ENCODE assay signal across 18 cellular contexts in the genomic region with DNA sequence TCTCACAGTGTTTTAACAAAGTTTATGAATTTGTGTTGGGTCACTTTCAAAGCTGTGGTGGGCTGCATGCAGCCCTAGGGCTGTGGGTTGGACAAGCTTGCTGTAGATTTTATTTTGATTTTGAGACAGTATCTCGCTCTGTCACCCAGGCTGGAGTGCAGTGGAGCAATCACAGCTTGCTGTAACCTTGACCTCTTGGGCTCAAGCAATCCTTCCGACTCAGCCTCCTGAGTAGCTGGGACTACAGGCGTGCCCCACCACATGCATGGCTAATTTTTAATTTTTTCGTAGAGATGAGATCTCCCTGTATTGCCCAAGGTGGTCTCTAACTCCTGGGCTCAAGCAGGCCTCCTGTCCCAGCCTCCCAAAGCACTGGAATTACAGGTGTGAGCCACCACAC. TPM values are rescaled to one million over a fixed set of nuclear protein-coding genes. Genes with fewer than 3 reads are reported as not detected.
DNase-seq lines count a peak whose midpoint lies in the region; ATAC-seq and TF ChIP-seq lines count a peak whose summit lies in the region.
"Had no signal": no experiment of that assay in that cellular context is flagged by ENCODE, and none has a peak within 500 bp of the region (broad histone marks: within the 10 kb centered on the region; RNA-seq: fewer than 3 reads in every experiment).

No MANE protein-coding gene starts in this region.

- no peak overlapping the region for H3K4me3 Mint-ChIP-seq in activated CD8-positive, alpha-beta T cell treated with anti-CD3 and anti-CD28 coated beads for 36 hours
- H3K4me3 Mint-ChIP-seq in activated CD8-positive, alpha-beta T cell treated with anti-CD3 and anti-CD28 coated beads, Interleukin-2, amount 10 ng/mL, durations not matched to agents 7 days and 5 days: no peak overlapping the region
- no peak overlapping the region for H3K4me3 Mint-ChIP-seq in CD8-positive, alpha-beta T cell
- no peak overlapping the region for H3K4me3 Mint-ChIP-seq in nephron progenitor cell
- no peak overlapping the region for H3K4me3 Mint-ChIP-seq in activated CD4-positive, alpha-beta memory T cell treated with anti-CD3 and anti-CD28 coated beads for 36 hours
- H3K4me3 Mint-ChIP-seq: type B pancreatic cell had no signal

- H3K27ac ChIP-seq in CD8-positive, alpha-beta T cell (ENCODE audit: low read depth, low read length): no peak overlapping the region
- H3K27ac ChIP-seq in RWPE2 (ENCODE audit: poor library complexity, severe bottlenecking): peak overlapping the region; percentile 7
- H3K27ac ChIP-seq: sigmoid colon, SJSA1 had no signal

- no peaks in the 10 kb centered on the region for H3K27me3 Mint-ChIP-seq in activated CD8-positive, alpha-beta T cell treated with anti-CD3 and anti-CD28 coated beads for 36 hours
- no peaks in the 10 kb centered on the region for H3K27me3 Mint-ChIP-seq in activated CD8-positive, alpha-beta T cell treated with anti-CD3 and anti-CD28 coated beads, Interleukin-2, amount 10 ng/mL, durations not matched to agents 7 days and 5 days (ENCODE audit: low read depth)
- H3K27me3 Mint-ChIP-seq in CD8-positive, alpha-beta T cell (ENCODE audit: low read depth): no peaks in the 10 kb centered on the region
- peaks cover 3% of the 10 kb centered on the region for H3K27me3 Mint-ChIP-seq in nephron progenitor cell (ENCODE audit: low read depth, poor library complexity)
- H3K27me3 Mint-ChIP-seq in activated CD4-positive, alpha-beta memory T cell treated with anti-CD3 and anti-CD28 coated beads for 36 hours: no peaks in the 10 kb centered on the region
- H3K27me3 Mint-ChIP-seq: type B pancreatic cell had no signal

- TF ChIP-seq CTCF in activated CD8-positive, alpha-beta T cell treated with anti-CD3 and anti-CD28 coated beads for 36 hours (IDR thresholded peaks at IDR 0.05): no peak
- TF ChIP-seq CTCF in CD8-positive, alpha-beta T cell (IDR thresholded peaks at IDR 0.05): no peak
- TF ChIP-seq CTCF in RWPE2 (IDR thresholded peaks at IDR 0.05; ENCODE audit: poor library complexity, severe bottlenecking) (no peak), nephron progenitor cell (IDR thresholded peaks at IDR 0.05) (no peak)

- POLR2A ChIA-PET in activated CD8-positive, alpha-beta T cell treated with anti-CD3 and anti-CD28 coated beads for 36 hours (lab: Charles Lee): interaction anchor here (1.4 kb wide), 1 partner anchor 53 kb away, joined by 4 read pairs; no protein-coding TSS in a partner anchor
- POLR2A ChIA-PET in activated CD8-positive, alpha-beta T cell treated with anti-CD3 and anti-CD28 coated beads, Interleukin-2, amount 10 ng/mL, durations not matched to agents 7 days and 5 days (lab: Charles Lee): interaction anchor here (0.6 to 2.1 kb wide), 3 partner anchors 11 to 56 kb away, joined by 3 to 11 read pairs (median 4); partner anchors contain the start of gene EIF5
- POLR2A ChIA-PET in CD8-positive, alpha-beta T cell (lab: Charles Lee): interaction anchor here (0.6 to 1.5 kb wide), 8 partner anchors 9 to 108 kb away, joined by 3 to 7 read pairs (median 4); partner anchors contain the start of gene EIF5
- POLR2A ChIA-PET in activated CD4-positive, alpha-beta memory T cell treated with anti-CD3 and anti-CD28 coated beads for 36 hours (lab: Charles Lee): interaction anchor here (0.5 to 1.3 kb wide), 2 partner anchors 55 to 57 kb away, joined by 3 to 4 read pairs; no protein-coding TSS in a partner anchor

- no peaks in the 10 kb centered on the region for H3K9me3 Mint-ChIP-seq in activated CD8-positive, alpha-beta T cell treated with anti-CD3 and anti-CD28 coated beads for 36 hours
- H3K9me3 Mint-ChIP-seq in activated CD8-positive, alpha-beta T cell treated with anti-CD3 and anti-CD28 coated beads, Interleukin-2, amount 10 ng/mL, durations not matched to agents 7 days and 5 days (ENCODE audit: insufficient read depth): no peaks in the 10 kb centered on the region
- no peaks in the 10 kb centered on the region for H3K9me3 Mint-ChIP-seq in CD8-positive, alpha-beta T cell
- peaks cover 3% of the 10 kb centered on the region for H3K9me3 Mint-ChIP-seq in nephron progenitor cell
- no peaks in the 10 kb centered on the region for H3K9me3 Mint-ChIP-seq in activated CD4-positive, alpha-beta memory T cell treated with anti-CD3 and anti-CD28 coated beads for 36 hours
- H3K9me3 Mint-ChIP-seq: activated naive CD4-positive, alpha-beta T cell treated with anti-CD3 and anti-CD28 coated beads, Interleukin-2, amount 50 U/mL, for 72 hours; activated T-helper 2 cell treated with anti-CD3 and anti-CD28 coated beads, Interferon-gamma antibody, Interleukin-2, Interleukin-4, amounts not matched to agents 10 μg/mL and 5 μg/mL and 100 μg/mL, durations not matched to agents 14 hours and 24 hours and 36 hours; type B pancreatic cell had no signal

- H3K36me3 ChIP-seq in CD8-positive, alpha-beta T cell (ENCODE audit: insufficient read depth, low read length): no peaks in the 10 kb centered on the region
- peaks cover 31% of the 10 kb centered on the region for H3K36me3 ChIP-seq in RWPE2 (ENCODE audit: low read depth)
- H3K36me3 ChIP-seq: sigmoid colon had no signal

- no peak for ATAC-seq in activated CD8-positive, alpha-beta T cell treated with anti-CD3 and anti-CD28 coated beads for 36 hours
- no peak for ATAC-seq in activated CD8-positive, alpha-beta T cell treated with anti-CD3 and anti-CD28 coated beads, Interleukin-2, amount 10 ng/mL, durations not matched to agents 7 days and 5 days
- ATAC-seq in CD8-positive, alpha-beta T cell: no peak
- no peak for ATAC-seq in RWPE2 (ENCODE audit: low read depth)

- H3K27me3 ChIP-seq in CD8-positive, alpha-beta T cell (ENCODE audit: insufficient read depth, low read length): no peaks in the 10 kb centered on the region
- H3K27me3 ChIP-seq in RWPE2 (ENCODE audit: insufficient read depth, poor library complexity, severe bottlenecking): no peaks in the 10 kb centered on the region
- H3K27me3 ChIP-seq: dorsolateral prefrontal cortex, sigmoid colon, SJSA1 had no signal

- H3K4me1 Mint-ChIP-seq in activated CD8-positive, alpha-beta T cell treated with anti-CD3 and anti-CD28 coated beads for 36 hours (ENCODE audit: low read depth): peaks cover 55% of the 10 kb centered on the region
- peaks cover 49% of the 10 kb centered on the region for H3K4me1 Mint-ChIP-seq in activated CD8-positive, alpha-beta T cell treated with anti-CD3 and anti-CD28 coated beads, Interleukin-2, amount 10 ng/mL, durations not matched to agents 7 days and 5 days (ENCODE audit: low read depth)
- H3K4me1 Mint-ChIP-seq in CD8-positive, alpha-beta T cell (ENCODE audit: low read depth): peaks cover 61% of the 10 kb centered on the region
- peaks cover 46% of the 10 kb centered on the region for H3K4me1 Mint-ChIP-seq in nephron progenitor cell
- peaks cover 50% of the 10 kb centered on the region for H3K4me1 Mint-ChIP-seq in activated CD4-positive, alpha-beta memory T cell treated with anti-CD3 and anti-CD28 coated beads for 36 hours (ENCODE audit: low read depth)

- H3K4me3 ChIP-seq in CD8-positive, alpha-beta T cell (ENCODE audit: low read depth, low read length): no peak overlapping the region
- no peak overlapping the region for H3K4me3 ChIP-seq in RWPE2 (ENCODE audit: severe bottlenecking)
- H3K4me3 ChIP-seq: GM12878, sigmoid colon, SJSA1 had no signal

- DNase-seq in activated CD8-positive, alpha-beta T cell treated with anti-CD3 and anti-CD28 coated beads for 36 hours: no peak
- DNase-seq in activated CD8-positive, alpha-beta T cell treated with anti-CD3 and anti-CD28 coated beads, Interleukin-2, amount 10 ng/mL, durations not matched to agents 7 days and 5 days: no peak
- peak in 1 of 7 experiments; percentile 29 for DNase-seq in CD8-positive, alpha-beta T cell
- DNase-seq in RWPE2 (ENCODE audit: low spot score): no peak
- no peak for DNase-seq in nephron progenitor cell
- DNase-seq in activated CD4-positive, alpha-beta memory T cell treated with anti-CD3 and anti-CD28 coated beads for 36 hours: no peak
- no peak for DNase-seq in stimulated activated naive CD4-positive, alpha-beta T cell (lab: John Stamatoyannopoulos, UW)
- DNase-seq in islet precursor cell: no peak
- DNase-seq: DMS79, NCI-H510A, sigmoid colon had no signal

- peak overlapping the region; percentile 70 for H3K27ac Mint-ChIP-seq in activated CD8-positive, alpha-beta T cell treated with anti-CD3 and anti-CD28 coated beads for 36 hours
- no peak overlapping the region for H3K27ac Mint-ChIP-seq in activated CD8-positive, alpha-beta T cell treated with anti-CD3 and anti-CD28 coated beads, Interleukin-2, amount 10 ng/mL, durations not matched to agents 7 days and 5 days
- peak overlapping the region; percentile 45 for H3K27ac Mint-ChIP-seq in CD8-positive, alpha-beta T cell
- H3K27ac Mint-ChIP-seq in nephron progenitor cell: peak overlapping the region; percentile 45
- no peak overlapping the region for H3K27ac Mint-ChIP-seq in activated CD4-positive, alpha-beta memory T cell treated with anti-CD3 and anti-CD28 coated beads for 36 hours
- H3K27ac Mint-ChIP-seq: activated naive CD4-positive, alpha-beta T cell treated with anti-CD3 and anti-CD28 coated beads, Interleukin-2, amount 50 U/mL, for 72 hours; activated T-helper 2 cell treated with anti-CD3 and anti-CD28 coated beads, Interferon-gamma antibody, Interleukin-2, Interleukin-4, amounts not matched to agents 10 μg/mL and 5 μg/mL and 100 μg/mL, durations not matched to agents 14 hours and 24 hours and 36 hours had no signal

- H3K36me3 Mint-ChIP-seq in activated CD8-positive, alpha-beta T cell treated with anti-CD3 and anti-CD28 coated beads for 36 hours (ENCODE audit: low read depth): peaks cover 16% of the 10 kb centered on the region
- H3K36me3 Mint-ChIP-seq in activated CD8-positive, alpha-beta T cell treated with anti-CD3 and anti-CD28 coated beads, Interleukin-2, amount 10 ng/mL, durations not matched to agents 7 days and 5 days (ENCODE audit: low read depth): peaks cover 16% of the 10 kb centered on the region
- peaks cover 12% of the 10 kb centered on the region for H3K36me3 Mint-ChIP-seq in CD8-positive, alpha-beta T cell
- peaks cover 18% of the 10 kb centered on the region for H3K36me3 Mint-ChIP-seq in nephron progenitor cell (ENCODE audit: low read depth)
- H3K36me3 Mint-ChIP-seq in activated CD4-positive, alpha-beta memory T cell treated with anti-CD3 and anti-CD28 coated beads for 36 hours: peaks cover 6% of the 10 kb centered on the region

- CTCF ChIA-PET in activated CD8-positive, alpha-beta T cell treated with anti-CD3 and anti-CD28 coated beads for 36 hours (lab: Charles Lee): interaction anchor here (0.6 to 5.3 kb wide), 28 partner anchors 9 to 996 kb away, joined by 3 to 94 read pairs (median 5); partner anchors contain the start of gene EIF5
- CTCF ChIA-PET in activated CD8-positive, alpha-beta T cell treated with anti-CD3 and anti-CD28 coated beads, Interleukin-2, amount 10 ng/mL, durations not matched to agents 7 days and 5 days (lab: Charles Lee): interaction anchor here (0.7 to 5.3 kb wide), 21 partner anchors 8 to 357 kb away, joined by 3 to 55 read pairs (median 4); partner anchors contain the start of gene EIF5
- CTCF ChIA-PET in CD8-positive, alpha-beta T cell (lab: Charles Lee): interaction anchor here (0.6 to 5.2 kb wide), 18 partner anchors 9 to 286 kb away, joined by 3 to 34 read pairs (median 5); no protein-coding TSS in a partner anchor
- CTCF ChIA-PET in activated CD4-positive, alpha-beta memory T cell treated with anti-CD3 and anti-CD28 coated beads for 36 hours (lab: Charles Lee): interaction anchor here (0.6 to 7.8 kb wide), 34 partner anchors 12 to 471 kb away, joined by 3 to 101 read pairs (median 4); partner anchors contain the start of genes CDC42BPB and EIF5

- H3K9me3 ChIP-seq in CD8-positive, alpha-beta T cell (ENCODE audit: low read length): no peaks in the 10 kb centered on the region
- H3K9me3 ChIP-seq in RWPE2 (ENCODE audit: severe bottlenecking): no peaks in the 10 kb centered on the region
- H3K9me3 ChIP-seq: Caco-2, sigmoid colon, SJSA1 had no signal

- intact Hi-C loops in activated CD8-positive, alpha-beta T cell treated with anti-CD3 and anti-CD28 coated beads for 36 hours (cut with micrococcal nuclease): no loop called here
- intact Hi-C loops in CD8-positive, alpha-beta T cell (cut with DNase I, micrococcal nuclease): no loop called here
- intact Hi-C loops in activated CD4-positive, alpha-beta memory T cell treated with anti-CD3 and anti-CD28 coated beads for 36 hours (cut with micrococcal nuclease): no loop called here

- H3K4me1 ChIP-seq in CD8-positive, alpha-beta T cell (ENCODE audit: insufficient read depth, low read length): peaks cover 52% of the 10 kb centered on the region
- H3K4me1 ChIP-seq in RWPE2 (ENCODE audit: insufficient read depth, poor library complexity, severe bottlenecking): peaks cover 41% of the 10 kb centered on the region

RNA-seq across cellular contexts. Expression of gene MARK3, which starts 5.4 kb away (rescaled TPM):
- 10 to 100 TPM; 68.4 to 69.2 TPM for total RNA-seq in activated CD8-positive, alpha-beta T cell treated with anti-CD3 and anti-CD28 coated beads for 36 hours
- total RNA-seq in activated CD8-positive, alpha-beta T cell treated with anti-CD3 and anti-CD28 coated beads, Interleukin-2, amount 10 ng/mL, durations not matched to agents 7 days and 5 days: 10 to 100 TPM; 76.8 to 86.7 TPM
- 100 to 1,000 TPM; 123 to 124 TPM for total RNA-seq in CD8-positive, alpha-beta T cell
- 10 to 100 TPM; 63.4 to 69.1 TPM for total RNA-seq in activated CD4-positive, alpha-beta memory T cell treated with anti-CD3 and anti-CD28 coated beads for 36 hours

RNA-seq across cellular contexts. Expression of gene EIF5, which starts 56.6 kb away (rescaled TPM):
- total RNA-seq in activated CD8-positive, alpha-beta T cell treated with anti-CD3 and anti-CD28 coated beads for 36 hours: 100 to 1,000 TPM; 202 to 207 TPM
- 100 to 1,000 TPM; 240 to 241 TPM for total RNA-seq in activated CD8-positive, alpha-beta T cell treated with anti-CD3 and anti-CD28 coated beads, Interleukin-2, amount 10 ng/mL, durations not matched to agents 7 days and 5 days
- 100 to 1,000 TPM; 711 to 754 TPM for total RNA-seq in CD8-positive, alpha-beta T cell
- total RNA-seq in activated CD4-positive, alpha-beta memory T cell treated with anti-CD3 and anti-CD28 coated beads for 36 hours: 100 to 1,000 TPM; 192 to 196 TPM

Comparison
In these comparisons a context has a peak if more than half of its experiments do, and no peak if none do; other contexts are left out.
1. H3K27ac Mint-ChIP-seq: peak in activated CD8-positive, alpha-beta T cell treated with anti-CD3 and anti-CD28 coated beads for 36 hours (single experiment), CD8-positive, alpha-beta T cell (single experiment) and nephron progenitor cell (single experiment); none in activated CD8-positive, alpha-beta T cell treated with anti-CD3 and anti-CD28 coated beads, Interleukin-2, amount 10 ng/mL, durations not matched to agents 7 days and 5 days (single experiment) and activated CD4-positive, alpha-beta memory T cell treated with anti-CD3 and anti-CD28 coated beads for 36 hours (single experiment).